In genomic region chr14:59282366-59282765, GRCh38 we compare ENCODE assay signal across 15 cellular contexts.
A peak's percentile ranks its signal among the peaks of the same experiment; 100 is the strongest.
DNase-seq lines count a peak whose midpoint lies in the region; ATAC-seq and TF ChIP-seq lines count a peak whose summit lies in the region.
"Had no signal": no experiment of that assay in that cellular context is flagged by ENCODE, and none has a peak within 500 bp of the region (broad histone marks: within the 10 kb centered on the region; RNA-seq: fewer than 3 reads in every experiment).

No MANE protein-coding gene starts in this region.

- H4K20me1 ChIP-seq in IMR-90 (ENCODE audit: insufficient read depth, low read length) = no peaks in the 10 kb centered on the region
- no peaks in the 10 kb centered on the region for H4K20me1 ChIP-seq in hepatocyte (ENCODE audit: insufficient read depth, poor library complexity, severe bottlenecking)

- ATAC-seq in IMR-90 (ENCODE audit: low read depth) (peak; percentile 40), left lung (peak; percentile 13), T-cell (replicated peaks in 1 of 4) (no peak)
- ATAC-seq: activated CD4-positive, CD25-positive, alpha-beta regulatory T cell treated with anti-CD3 and anti-CD28 coated beads, Interleukin-2, amount 50 U/mL, for 24 hours; pancreas had no signal

- H3K56ac ChIP-seq in IMR-90 (ENCODE audit: extremely low read depth, insufficient read depth, low read length) = no peak overlapping the region

- H3K18ac ChIP-seq in IMR-90 (ENCODE audit: low read depth, low read length) = peak overlapping the region; percentile 49; the same call in 1 of the 2 replicates

- H3K36me3 Mint-ChIP-seq in T-cell = peaks cover 49% of the 10 kb centered on the region

- H3K9me3 Mint-ChIP-seq in T-cell = peaks cover 10 to 32% (median 15%) of the 10 kb centered on the region in 3 donors

- TF ChIP-seq CTCF in IMR-90 (conservative IDR thresholded peaks at IDR 0.05; ENCODE audit: low read depth, low read length) (no peak), brain microvascular endothelial cell (IDR thresholded peaks at IDR 0.05; ENCODE audit: low read depth, low read length, missing control alignments) (no peak), left lung (IDR thresholded peaks at IDR 0.05) (no peak), hepatocyte (IDR thresholded peaks at IDR 0.05; ENCODE audit: poor library complexity) (no peak)

- peak overlapping the region in 1 of 2 experiments; percentile 39; a peak in 1 of 4 replicates for H4K8ac ChIP-seq in IMR-90 (ENCODE audit: low read depth in 2 of 2, low read length in 2 of 2)

- no peak overlapping the region for H3K27ac Mint-ChIP-seq in T-cell

- no peak overlapping the region for H3K23ac ChIP-seq in IMR-90 (ENCODE audit: low read depth, low read length)

- no peak overlapping the region for H3K27ac ChIP-seq in IMR-90 (ENCODE audit: insufficient read depth, low read length)
- H3K27ac ChIP-seq in brain microvascular endothelial cell = peak overlapping the region; percentile 49
- H3K27ac ChIP-seq in left lung = no peak overlapping the region
- no peak overlapping the region for H3K27ac ChIP-seq in hepatocyte
- H3K27ac ChIP-seq: pancreas had no signal

- H2BK15ac ChIP-seq in IMR-90 (ENCODE audit: low read depth, low read length) = no peak overlapping the region

- H3K9ac ChIP-seq in IMR-90 (ENCODE audit: low read depth, low read length) = no peak overlapping the region

- H4K5ac ChIP-seq in IMR-90 (ENCODE audit: low read depth, low read length) = no peak overlapping the region

- no peak overlapping the region for H2AFZ ChIP-seq in IMR-90 (replicated peaks; ENCODE audit: low read length, poor library complexity)
- H2AFZ ChIP-seq in hepatocyte = no peak overlapping the region

- H2AK5ac ChIP-seq in IMR-90 (ENCODE audit: low read depth, low read length) = peak overlapping the region; percentile 62

- no peak overlapping the region for H3K14ac ChIP-seq in IMR-90 (replicated peaks; ENCODE audit: low read depth, low read length)

- intact Hi-C loops in IMR-90 (cut with micrococcal nuclease) = no loop called here
- intact Hi-C loops in left lung (cut with DNase I) = no loop called here

- CTCF ChIA-PET in IMR-90 (lab: Yijun Ruan, JAX) = no interaction called here
- CTCF ChIA-PET in T-cell (lab: Charles Lee) = no interaction called here

- H3K4ac ChIP-seq in IMR-90 (ENCODE audit: low read depth, low read length) = no peak overlapping the region; the same call in 1 of the 2 replicates

- no peak for TF ChIP-seq RAD21 in IMR-90 (IDR thresholded peaks at IDR 0.05; ENCODE audit: low read length)

- H3K9me2 ChIP-seq in hepatocyte (replicated peaks; ENCODE audit: insufficient read depth) = no peaks in the 10 kb centered on the region

- no peak overlapping the region for H3K4me3 Mint-ChIP-seq in T-cell
- H3K4me3 Mint-ChIP-seq: endodermal cell had no signal

- peaks cover 5% of the 10 kb centered on the region for H3K9me1 ChIP-seq in IMR-90 (ENCODE audit: insufficient read depth, low read length)

- DNase-seq in Daoy (ENCODE audit: low read depth) (peak; percentile 45), IMR-90 (peak; percentile 79), brain microvascular endothelial cell (peak; percentile 63), left lung (no peak), T-cell (no peak), hepatocyte (ENCODE audit: low spot score) (no peak), islet precursor cell (no peak)
- DNase-seq in stimulated activated CD4-positive, alpha-beta T cell treated with anti-CD3 and anti-CD28 coated beads, Interleukin-4, amount 100 ng/mL, for 24 hours = no peak
- DNase-seq: activated naive CD4-positive, alpha-beta T cell treated with Interleukin-2 at 50 U/mL for 16 hours; C1 segment of cervical spinal cord; endodermal cell; NCI-H1436; pancreas; T-helper 1 cell had no signal

- H2BK5ac ChIP-seq in IMR-90 (ENCODE audit: low read depth, low read length, poor library complexity, severe bottlenecking) = peak overlapping the region; percentile 67

- H3K27me3 ChIP-seq in IMR-90 (ENCODE audit: control insufficient read depth, insufficient read depth, low read length) (no peaks in the 10 kb centered on the region), brain microvascular endothelial cell (replicated peaks) (no peaks in the 10 kb centered on the region), left lung (no peaks in the 10 kb centered on the region), hepatocyte (no peaks in the 10 kb centered on the region)
- H3K27me3 ChIP-seq: pancreas had no signal

- H3K36me3 ChIP-seq in IMR-90 (ENCODE audit: control insufficient read depth, insufficient read depth, low read length) (no peaks in the 10 kb centered on the region), brain microvascular endothelial cell (replicated peaks) (no peaks in the 10 kb centered on the region), left lung (no peaks in the 10 kb centered on the region), hepatocyte (replicated peaks; ENCODE audit: insufficient read depth, low read depth) (no peaks in the 10 kb centered on the region)
- H3K36me3 ChIP-seq: pancreas had no signal

- dilution Hi-C loops in IMR-90 (cut with HindIII; ENCODE audit: low sequenced_read_pairs, unreplicated experiment) = no loop called here

- no peak for TF ChIP-seq POLR2A in IMR-90 (IDR thresholded peaks at IDR 0.05; ENCODE audit: low read depth, low read length)

- no TSS peak for BruUV-seq in IMR-90 (replicated peaks; lab: Mats Ljungman, UMichigan)

- no peaks in the 10 kb centered on the region for H3K27me3 Mint-ChIP-seq in T-cell

- H3K4me3 ChIP-seq in IMR-90 (ENCODE audit: insufficient read depth, low read depth, low read length) (no peak overlapping the region), brain microvascular endothelial cell (ENCODE audit: low read depth, low read length) (no peak overlapping the region), left lung (no peak overlapping the region), hepatocyte (no peak overlapping the region)
- H3K4me3 ChIP-seq: pancreas had no signal

- no peaks in the 10 kb centered on the region for H3K79me1 ChIP-seq in IMR-90 (ENCODE audit: low read depth in 1 of 2, low read length in 2 of 2)

- no peak overlapping the region for H4K91ac ChIP-seq in IMR-90 (ENCODE audit: insufficient read depth, low read depth, low read length)

- POLR2A ChIA-PET in IMR-90 (lab: Charles Lee; ENCODE audit: unreplicated experiment) (no interaction called here), T-cell (lab: Charles Lee) (no interaction called here)

- H3K4me1 ChIP-seq in IMR-90 (ENCODE audit: control insufficient read depth, insufficient read depth, low read length) = peaks cover 15% of the 10 kb centered on the region
- H3K4me1 ChIP-seq in left lung = peaks cover 0 to 3% of the 10 kb centered on the region in 2 donors
- peaks cover 9% of the 10 kb centered on the region for H3K4me1 ChIP-seq in hepatocyte (ENCODE audit: insufficient read depth)

- in situ Hi-C loops in IMR-90 (cut with MboI; ENCODE audit: low sequenced_read_pairs) (no loop called here), brain microvascular endothelial cell (cut with HindIII; ENCODE audit: low pct_ligation_motif_present, low sequenced_read_pairs) (no loop called here)

- peak overlapping the region; percentile 47; the same call in 1 of the 2 replicates for H3K4me2 ChIP-seq in IMR-90 (ENCODE audit: low read depth, low read length)
- H3K4me2 ChIP-seq in hepatocyte = no peak overlapping the region

- WGBS in IMR-90 (ENCODE audit: extremely low coverage in 2 of 2, insufficient read length in 1 of 2), 2 experiments = no CpG with 5 or more reads among the region's 3 CpGs
- WGBS in hepatocyte (ENCODE audit: low lambda C conversion rate, missing lambda C conversion rate) = 71% methylated on average over 3 of the region's 3 CpGs

- H2BK120ac ChIP-seq in IMR-90 (ENCODE audit: low read depth, low read length) = peak overlapping the region; percentile 28; the same call in 1 of the 2 replicates

- H2AK9ac ChIP-seq in IMR-90 (replicated peaks; ENCODE audit: low read depth, low read length, poor library complexity) = no peak overlapping the region

- H3K9me3 ChIP-seq in IMR-90 (ENCODE audit: control insufficient read depth, insufficient read depth, low read length) (no peaks in the 10 kb centered on the region; the same call in 1 of the 2 replicates), left lung (no peaks in the 10 kb centered on the region), hepatocyte (ENCODE audit: low read depth) (peaks cover 6% of the 10 kb centered on the region)
- H3K9me3 ChIP-seq: pancreas had no signal

- H3K79me2 ChIP-seq in hepatocyte = peaks cover 5% of the 10 kb centered on the region

- peak overlapping the region; percentile 52; the same call in 1 of the 2 replicates for H2BK20ac ChIP-seq in IMR-90 (ENCODE audit: low read depth, low read length)

- H3K4me1 Mint-ChIP-seq in T-cell = no peaks in the 10 kb centered on the region

TF ChIP-seq in IMR-90, 13 proteins besides CTCF, POLR2A, EP300 and RAD21:
- no peak for TF ChIP-seq BHLHE40 (IDR thresholded peaks at IDR 0.05; ENCODE audit: low read depth, low read length)
- no peak for TF ChIP-seq SMC3 (IDR thresholded peaks at IDR 0.05; ENCODE audit: low read depth, low read length)
- peak; percentile 89 for TF ChIP-seq CEBPB (IDR thresholded peaks at IDR 0.05; ENCODE audit: low read depth, low read length)
TF ChIP-seq in IMR-90: peak in this region for 1.

Comparison
In these comparisons a context has a peak if more than half of its experiments do, and no peak if none do; other contexts are left out.
1. DNase-seq: peak in Daoy (single experiment), IMR-90 (single experiment) and brain microvascular endothelial cell (single experiment); none in left lung (0 of 2), T-cell (0 of 34), hepatocyte (single experiment), stimulated activated CD4-positive, alpha-beta T cell treated with anti-CD3 and anti-CD28 coated beads, Interleukin-4, amount 100 ng/mL, for 24 hours (single experiment) and islet precursor cell (single experiment).
2. ATAC-seq: peak in IMR-90 (single experiment) and left lung (single experiment); none in T-cell (0 of 4).